In the genomic region with DNA sequence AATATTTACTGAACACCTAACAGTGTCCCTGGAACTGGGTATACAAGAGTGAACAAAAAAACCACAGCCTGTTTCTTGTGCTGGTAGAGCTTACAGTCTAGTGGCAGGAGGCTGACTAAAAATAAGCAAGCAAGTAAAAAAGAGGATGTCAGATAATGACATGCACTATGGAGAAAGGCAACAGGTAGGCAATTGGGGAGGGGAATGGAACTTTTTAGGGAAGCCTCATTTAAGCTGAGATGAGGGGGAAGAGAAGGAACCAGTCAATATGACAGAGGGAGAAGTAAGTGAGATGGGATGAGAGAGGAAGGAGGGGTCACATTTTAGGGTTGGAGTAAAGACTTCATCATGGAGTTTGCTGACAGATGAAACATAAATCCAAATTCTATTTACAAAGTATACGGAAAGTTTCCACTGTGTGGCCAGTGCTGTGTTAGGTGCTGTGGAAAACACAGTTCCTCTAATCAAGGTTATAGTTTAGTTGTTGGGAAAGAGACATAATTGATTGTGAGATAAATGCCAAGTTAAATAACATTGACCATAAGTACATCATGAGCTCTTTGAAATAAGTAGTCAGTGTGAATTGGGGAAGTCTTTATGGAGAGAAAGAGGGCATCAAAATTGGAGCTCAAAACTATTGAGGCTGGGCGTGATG, we compare ENCODE assay signal across 21 cellular contexts.
"Had no signal": no experiment of that assay in that cellular context is flagged by ENCODE, and none has a peak within 500 bp of the region (broad histone marks: within the 10 kb centered on the region; RNA-seq: fewer than 3 reads in every experiment).

No MANE protein-coding gene starts in this region.

- ATAC-seq: heart right ventricle; lower lobe of right lung; natural killer cell; stimulated activated naive B cell treated with anti-CD40 and anti-IgM and Interleukin-4, amounts not matched to agents 10 μg/mL and 1 μg/mL and 100 μg/mL, for 72 hours had no signal

- DNase-seq: activated CD4-positive, alpha-beta T cell treated with anti-CD3 and anti-CD28 coated beads for 48 hours; activated CD4-positive, alpha-beta T cell treated with anti-CD3 and anti-CD28 coated beads, Interleukin-2, amount 50 U/mL, for 48 hours; activated CD8-positive, alpha-beta memory T cell treated with anti-CD3 and anti-CD28 coated beads for 24 hours; activated T-cell treated with anti-CD3 and anti-CD28 coated beads, Interleukin-2, amount 50 U/mL, for 1 hour; anterior cingulate cortex; effector CD8-positive, alpha-beta T cell; esophagus squamous epithelium; foreskin melanocyte; heart right ventricle; lower lobe of right lung; mesenchymal stem cell; natural killer cell; stimulated activated CD4-positive, alpha-beta T cell treated with anti-CD3 and anti-CD28 coated beads, Interleukin-15, amount 100 ng/mL, for 24 hours; stimulated activated CD4-positive, alpha-beta T cell treated with anti-CD3 and anti-CD28 coated beads, Interleukin-2, amount 100 ng/mL, for 24 hours; stimulated activated naive B cell treated with anti-CD40 and anti-IgM and Interleukin-4, amounts not matched to agents 10 μg/mL and 1 μg/mL and 100 μg/mL, for 72 hours; stomach; thyroid gland; upper lobe of left lung had no signal

- H3K9me3 Mint-ChIP-seq: activated T-helper 2 cell treated with anti-CD3 and anti-CD28 coated beads, Interferon-gamma antibody, Interleukin-2, Interleukin-4, amounts not matched to agents 10 μg/mL and 5 μg/mL and 100 μg/mL, durations not matched to agents 14 hours and 24 hours and 36 hours; natural killer cell; stimulated activated naive B cell treated with anti-CD40 and anti-IgM and Interleukin-4, amounts not matched to agents 10 μg/mL and 1 μg/mL and 100 μg/mL, for 72 hours; T-helper 2 cell treated with Interferon-gamma antibody and Interleukin-4, amounts not matched to agents 5 μg/mL and 100 μg/mL, for 36 hours had no signal

- H3K36me3 Mint-ChIP-seq: natural killer cell had no signal

- H3K27ac Mint-ChIP-seq: activated naive CD8-positive, alpha-beta T cell; activated T-helper 2 cell treated with anti-CD3 and anti-CD28 coated beads, Interferon-gamma antibody, Interleukin-2, Interleukin-4, amounts not matched to agents 10 μg/mL and 5 μg/mL and 100 μg/mL, durations not matched to agents 14 hours and 24 hours and 36 hours; natural killer cell; stimulated activated naive B cell treated with anti-CD40 and anti-IgM and Interleukin-4, amounts not matched to agents 10 μg/mL and 1 μg/mL and 100 μg/mL, for 72 hours; T-helper 2 cell treated with Interferon-gamma antibody and Interleukin-4, amounts not matched to agents 5 μg/mL and 100 μg/mL, for 36 hours had no signal

- H3K27me3 Mint-ChIP-seq: activated naive CD8-positive, alpha-beta T cell; stimulated activated naive B cell treated with anti-CD40 and anti-IgM and Interleukin-4, amounts not matched to agents 10 μg/mL and 1 μg/mL and 100 μg/mL, for 72 hours had no signal

- H3K4me3 Mint-ChIP-seq: activated naive CD8-positive, alpha-beta T cell; natural killer cell; stimulated activated naive B cell treated with anti-CD40 and anti-IgM and Interleukin-4, amounts not matched to agents 10 μg/mL and 1 μg/mL and 100 μg/mL, for 72 hours; T-helper 2 cell treated with Interferon-gamma antibody and Interleukin-4, amounts not matched to agents 5 μg/mL and 100 μg/mL, for 36 hours had no signal
